ENCODE assay signal across 15 cellular contexts in genomic region chr2:221229097-221229496, GRCh38.
"Had no signal": no experiment of that assay in that cellular context is flagged by ENCODE, and none has a peak within 500 bp of the region (broad histone marks: within the 10 kb centered on the region; RNA-seq: fewer than 3 reads in every experiment).

No MANE protein-coding gene starts in this region.

- H3K4me1 ChIP-seq: stomach, tibial nerve, upper lobe of right lung had no signal

- H3K9me3 ChIP-seq: mucosa of descending colon, neutrophil, stomach, upper lobe of right lung had no signal

- H3K4me3 Mint-ChIP-seq: immature natural killer cell; naive thymus-derived CD8-positive, alpha-beta T cell had no signal

- H3K27ac ChIP-seq: cardiac muscle cell, neutrophil, stomach, upper lobe of right lung had no signal

- H3K9me3 Mint-ChIP-seq: immature natural killer cell had no signal

- H3K27ac Mint-ChIP-seq: immature natural killer cell; naive thymus-derived CD8-positive, alpha-beta T cell had no signal

- DNase-seq: dermis blood vessel endothelial cell; foreskin melanocyte; immature natural killer cell; mammary epithelial cell; mucosa of descending colon; naive thymus-derived CD8-positive, alpha-beta T cell; posterior cingulate gyrus; small intestine; stimulated activated CD4-positive, alpha-beta T cell treated with anti-CD3 and anti-CD28 coated beads, Interleukin-12 subunit alpha, Interleukin-12 subunit beta, amount 100 ng/mL, for 4 hours; stimulated activated naive CD4-positive, alpha-beta T cell; stomach; upper lobe of right lung had no signal

- H3K36me3 ChIP-seq: cardiac muscle cell, neutrophil, stomach, tibial nerve, upper lobe of right lung had no signal

- ATAC-seq: mucosa of descending colon; naive thymus-derived CD8-positive, alpha-beta T cell; upper lobe of right lung had no signal

- H3K4me1 Mint-ChIP-seq: immature natural killer cell; naive thymus-derived CD8-positive, alpha-beta T cell had no signal

- H3K27me3 ChIP-seq: cardiac muscle cell, neutrophil, stomach, tibial nerve, upper lobe of right lung had no signal

- H3K36me3 Mint-ChIP-seq: immature natural killer cell; naive thymus-derived CD8-positive, alpha-beta T cell had no signal

- H3K4me3 ChIP-seq: cardiac muscle cell, mucosa of descending colon, stomach, tibial nerve, upper lobe of right lung had no signal
